In the genomic region with DNA sequence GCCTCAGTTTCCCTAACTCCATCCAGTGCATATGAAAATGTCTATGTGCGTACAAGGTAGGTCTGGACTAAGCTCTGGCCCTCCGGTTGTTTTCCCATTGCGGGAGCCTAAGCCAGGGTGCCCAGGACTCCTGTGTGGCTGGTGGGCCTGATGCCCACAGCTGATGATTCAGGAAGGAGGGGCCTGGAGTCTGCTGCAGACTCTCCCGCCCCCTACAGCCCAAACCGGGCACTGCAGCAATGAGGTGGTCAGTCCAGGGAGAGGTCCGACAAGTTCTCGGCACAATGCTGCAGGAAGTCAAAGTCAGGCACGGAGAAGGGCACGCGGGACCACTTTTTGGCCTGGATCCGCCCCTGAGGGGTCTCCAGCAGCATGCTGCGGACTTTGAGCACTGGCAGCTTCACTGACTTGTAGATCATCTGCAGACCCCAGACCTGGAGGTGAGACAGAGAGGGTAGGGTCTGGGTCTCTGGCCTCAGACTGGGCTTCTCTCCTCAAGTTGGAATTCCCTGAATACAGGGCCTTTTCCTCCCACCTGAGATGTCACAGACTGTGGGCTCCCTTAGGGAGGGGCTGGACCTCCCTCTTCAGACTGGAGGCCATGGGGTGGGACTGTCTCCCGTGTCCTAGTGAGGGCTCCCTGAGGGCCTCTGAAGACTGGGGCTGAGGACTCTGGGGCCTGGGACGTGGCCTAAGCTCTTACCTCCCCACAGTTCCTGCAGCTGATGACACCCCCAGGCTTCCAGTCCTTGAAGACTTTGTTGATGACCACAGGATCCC, we compare ENCODE assay signal across 8 cellular contexts. TPM values are rescaled to one million over a fixed set of nuclear protein-coding genes. Genes with fewer than 3 reads are reported as not detected.
DNase-seq lines count a peak whose midpoint lies in the region; ATAC-seq and TF ChIP-seq lines count a peak whose summit lies in the region.

No MANE protein-coding gene starts in this region.

- H3K9me3 ChIP-seq in gastrocnemius medialis: no peaks in the 10 kb centered on the region

- in situ Hi-C loops in Caki2 (cut with HindIII; ENCODE audit: low pct_unique_long_range_greater_than_20kb, low sequenced_read_pairs) (no loop called here), gastrocnemius medialis (cut with MboI; ENCODE audit: low sequenced_read_pairs in 4 of 4) (loop anchor here in 3 of 4 donors (5.0 to 10.0 kb wide), 2 partner anchors 34 to 77 kb away; a partner anchor contains a TSS)

- H3K27me3 ChIP-seq in gastrocnemius medialis: peaks cover 0 to 11% (median 8%) of the 10 kb centered on the region in 3 donors

- peak; percentile 89 to 96 (median 93) for TF ChIP-seq CTCF in gastrocnemius medialis (IDR thresholded peaks at IDR 0.05 in 4 of 5, conservative IDR thresholded peaks at IDR 0.05 in 1 of 5)

- peaks cover 12 to 15% of the 10 kb centered on the region in 2 donors for H3K4me1 ChIP-seq in gastrocnemius medialis

- peak; percentile 34 for DNase-seq in Caki2 (ENCODE audit: low read depth)
- DNase-seq in HuH-7 (ENCODE audit: low spot score): peak; percentile 99
- peak; percentile 36 for DNase-seq in T follicular helper cell (ENCODE audit: low read depth)
- DNase-seq in amniotic stem cell (lab: John Stamatoyannopoulos, UW): peak; percentile 45
- DNase-seq in hepatic stellate cell (ENCODE audit: low spot score): peak; percentile 81
- peak; percentile 37 to 83 for DNase-seq in gastrocnemius medialis

- peak; percentile 85 to 96 for ATAC-seq in gastrocnemius medialis
- no peak for ATAC-seq in HG03457 (IDR thresholded peaks at IDR 0.05; ENCODE audit: unreplicated experiment)
- ATAC-seq in HG03520 (IDR thresholded peaks at IDR 0.05; ENCODE audit: unreplicated experiment): no peak

- intact Hi-C loops in gastrocnemius medialis (cut with DNase I; ENCODE audit: low total_unique reads): loop anchor here (1.0 kb wide), 3 partner anchors 34 to 135 kb away; a partner anchor contains a TSS

- TF ChIP-seq POLR2A in gastrocnemius medialis (IDR thresholded peaks at IDR 0.05): no peak

- H3K4me3 ChIP-seq in gastrocnemius medialis: peak overlapping the region in 1 of 4 donors; percentile 9

- no peaks in the 10 kb centered on the region for H3K36me3 ChIP-seq in gastrocnemius medialis

- no peak overlapping the region for H3K27ac ChIP-seq in gastrocnemius medialis

RNA-seq across cellular contexts. Expression of a gene that starts 3.4 kb away (rescaled TPM):
- not detected in 2 replicates for total RNA-seq in Caki2 (2014; rRNA removed; shearing (Covaris generic); ENCODE audit: low replicate concordance)
- under 1 TPM in 2 of 4 donors, not detected in 2; 0.26 to 0.78 TPM for total RNA-seq in gastrocnemius medialis

RNA-seq across cellular contexts. Expression of a gene that starts 10.8 kb away (rescaled TPM):
- 21.4 and 27.0 TPM in 2 replicates for total RNA-seq in Caki2 (2014; rRNA removed; shearing (Covaris generic); ENCODE audit: low replicate concordance)
- 1 to 10 TPM; 1.1 to 4.4 (median 3.1) TPM for total RNA-seq in gastrocnemius medialis

RNA-seq across cellular contexts. Expression of a gene that starts 19.5 kb away (rescaled TPM):
- 24.6 and 33.7 TPM in 2 replicates for total RNA-seq in Caki2 (2014; rRNA removed; shearing (Covaris generic); ENCODE audit: low replicate concordance)
- total RNA-seq in gastrocnemius medialis: 10 to 100 TPM in 1 of 4 donors, 1 to 10 TPM in 3; 1.8 to 15.0 (median 6.3) TPM

RNA-seq across cellular contexts. Expression of a gene that starts 20.9 kb away (rescaled TPM):
- 0.20 TPM in 1 of 2 replicates, not detected in the other for total RNA-seq in Caki2 (2014; rRNA removed; shearing (Covaris generic); ENCODE audit: low replicate concordance)
- not detected for total RNA-seq in gastrocnemius medialis

RNA-seq across cellular contexts. Expression of a gene that starts 51.3 kb away (rescaled TPM):
- 0.98 and 1.5 TPM in 2 replicates for total RNA-seq in Caki2 (2014; rRNA removed; shearing (Covaris generic); ENCODE audit: low replicate concordance)
- total RNA-seq in gastrocnemius medialis: under 1 TPM; 0.13 to 0.86 (median 0.38) TPM

Comparison
In these comparisons a context has a peak if more than half of its experiments do, and no peak if none do; other contexts are left out.
1. DNase-seq: peak in every context shown above with its lines; median percentile 99 in HuH-7; 81 in hepatic stellate cell; 60 in gastrocnemius medialis; 45 in amniotic stem cell; 36 in T follicular helper cell; 34 in Caki2.
2. ATAC-seq: peak in gastrocnemius medialis (2 of 2); none in HG03457 (single experiment) and HG03520 (single experiment).